Comparison of ENCODE assay signal across 8 cellular contexts in the genomic region with DNA sequence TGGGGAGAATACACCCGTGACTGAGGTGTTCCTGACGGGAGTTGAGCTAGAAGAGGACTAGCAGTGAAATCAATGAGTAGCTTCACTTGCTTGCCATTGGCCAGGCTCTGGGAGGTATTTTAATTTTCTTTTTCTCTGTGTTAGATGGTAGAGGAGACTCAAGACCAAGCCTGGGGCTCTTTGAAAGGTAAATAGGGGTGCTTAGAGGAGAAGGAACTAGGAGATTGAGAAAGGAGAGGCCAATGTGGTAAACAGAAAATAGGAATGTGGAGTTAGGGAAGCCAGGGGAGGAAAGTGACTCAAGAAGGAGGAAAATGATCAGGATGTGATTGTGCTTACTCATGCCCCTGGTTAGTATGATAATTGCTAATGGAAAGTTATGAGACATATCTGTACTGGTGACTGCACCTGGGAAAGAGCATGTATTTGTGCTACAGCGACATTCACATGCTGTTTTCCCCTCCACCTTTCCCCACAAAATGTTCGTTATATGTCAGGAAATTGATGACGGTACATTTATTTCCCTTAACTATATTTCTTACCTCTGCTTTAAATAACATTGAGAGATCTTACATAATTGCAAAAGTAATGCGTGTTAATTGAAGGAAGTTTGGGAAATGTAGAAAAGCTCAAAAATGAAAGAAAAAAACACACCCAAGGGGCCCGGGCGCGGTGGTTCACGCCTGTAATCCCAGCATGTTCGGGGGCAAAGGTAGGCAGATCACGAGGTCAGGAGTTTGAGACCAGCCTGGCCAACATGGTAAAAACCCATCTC. TPM values are rescaled to one million over a fixed set of nuclear protein-coding genes. Genes with fewer than 3 reads are reported as not detected.
A peak's percentile ranks its signal among the peaks of the same experiment; 100 is the strongest.
DNase-seq lines count a peak whose midpoint lies in the region; ATAC-seq, FAIRE-seq and TF ChIP-seq lines count a peak whose summit lies in the region.

No MANE protein-coding gene starts in this region.

- H3K9me3 ChIP-seq in body of pancreas: no peaks in the 10 kb centered on the region
- H3K9me3 ChIP-seq in tibial nerve: no peaks in the 10 kb centered on the region
- no peaks in the 10 kb centered on the region for H3K9me3 ChIP-seq in HepG2 (ENCODE audit: low read length)

- H3K79me2 ChIP-seq in HepG2 (ENCODE audit: insufficient read depth, low read length): no peaks in the 10 kb centered on the region

- no peak overlapping the region for H3K4me2 ChIP-seq in HepG2 (ENCODE audit: low read depth, low read length)

- POLR2A ChIA-PET in HepG2 (lab: Yijun Ruan, JAX): no interaction called here

- TF ChIP-seq CTCF in body of pancreas (IDR thresholded peaks at IDR 0.05) (no peak), tibial nerve (IDR thresholded peaks at IDR 0.05) (no peak), HepG2 (CRISPR knock-in tag; IDR thresholded peaks at IDR 0.05) (no peak)

- H3K36me3 ChIP-seq in body of pancreas (replicated peaks in 1 of 2; ENCODE audit: insufficient read depth in 1 of 2, low read depth in 2 of 2): no peaks in the 10 kb centered on the region
- H3K36me3 ChIP-seq in tibial nerve: no peaks in the 10 kb centered on the region
- H3K36me3 ChIP-seq in HepG2 (replicated peaks in 1 of 2; ENCODE audit: control insufficient read depth in 1 of 2, insufficient read depth in 2 of 2, low read length in 2 of 2): no peaks in the 10 kb centered on the region

- no peak overlapping the region for H3K27ac ChIP-seq in body of pancreas
- no peak overlapping the region for H3K27ac ChIP-seq in tibial nerve
- H3K27ac ChIP-seq in HepG2 (ENCODE audit: extremely low read length, insufficient read depth, low read length): no peak overlapping the region

- H3K27me3 ChIP-seq in body of pancreas (no peaks in the 10 kb centered on the region), tibial nerve (no peaks in the 10 kb centered on the region), HepG2 (ENCODE audit: control insufficient read depth in 1 of 2, insufficient read depth in 2 of 2, low read length in 2 of 2) (no peaks in the 10 kb centered on the region)

- CTCF ChIA-PET in HepG2 (lab: Yijun Ruan, JAX; ENCODE audit: low intra/inter-chr PET ratio, low total read pairs): no interaction called here

- TF ChIP-seq EP300 in tibial nerve (IDR thresholded peaks at IDR 0.05): no peak
- no peak for TF ChIP-seq EP300 in HepG2 (IDR thresholded peaks at IDR 0.05; ENCODE audit: low read depth in 2 of 2, low read length in 2 of 2)
- TF ChIP-seq EP300 in HepG2 (CRISPR knock-in tag; IDR thresholded peaks at IDR 0.05; ENCODE audit: borderline replicate concordance): no peak

- H3K4me1 ChIP-seq in body of pancreas (peaks cover 13% of the 10 kb centered on the region), tibial nerve (no peaks in the 10 kb centered on the region), HepG2 (ENCODE audit: insufficient read depth, low read length) (peaks cover 14% of the 10 kb centered on the region)

- intact Hi-C loops in Right ventricle myocardium inferior (cut with DNase I) (no loop called here), body of pancreas (cut with DNase I) (no loop called here), HepG2 (cut with micrococcal nuclease; ENCODE audit: unreplicated experiment) (no loop called here)

- WGBS in body of pancreas, 2 donors: 68 to 87% methylated on average over 11 to 12 of the region's 12 CpGs
- 69 to 75% methylated on average over 12 of the region's 12 CpGs for WGBS in tibial nerve, 2 donors
- 60% methylated on average over 12 of the region's 12 CpGs for WGBS in HepG2 (ENCODE audit: low lambda C conversion rate)

- H3K4me3 ChIP-seq in body of pancreas: no peak overlapping the region
- no peak overlapping the region for H3K4me3 ChIP-seq in tibial nerve
- no peak overlapping the region for H3K4me3 ChIP-seq in HepG2 (replicated peaks in 1 of 3; ENCODE audit: insufficient read depth in 1 of 3, low read depth in 2 of 3, low read length in 3 of 3)

- FAIRE-seq in HepG2 (lab: Jason Lieb, UNC): no peak

- in situ Hi-C loops in HepG2 (cut with HindIII; ENCODE audit: extremely low pct_ligation_motif_present, low pct_unique_long_range_greater_than_20kb): no loop called here

- DNase-seq in GM03348 (ENCODE audit: low spot score): peak; percentile 65
- peak; percentile 23 for DNase-seq in RPMI7951 (ENCODE audit: low read depth)
- no peak for DNase-seq in Right ventricle myocardium inferior (ENCODE audit: missing footprints)
- DNase-seq in body of pancreas: no peak
- DNase-seq in tibial nerve (ENCODE audit: low spot score in 2 of 2): no peak
- DNase-seq in HepG2 (ENCODE audit: low spot score): no peak

- H3K9ac ChIP-seq in HepG2 (ENCODE audit: insufficient read depth, low read depth, low read length): no peak overlapping the region

- no TSS peak for BruUV-seq in HepG2 (replicated peaks; lab: Mats Ljungman, UMichigan)

- TF ChIP-seq RAD21 in HepG2 (CRISPR knock-in tag; IDR thresholded peaks at IDR 0.05): no peak

- ATAC-seq in GM21825 (IDR thresholded peaks at IDR 0.05; ENCODE audit: unreplicated experiment) (peak; percentile 52), esophagus mucosa (peak; percentile 48), Right ventricle myocardium inferior (no peak), body of pancreas (no peak), HepG2 (no peak)

- H2AFZ ChIP-seq in HepG2 (ENCODE audit: low read length): no peak overlapping the region

- no peak for TF ChIP-seq POLR2A in body of pancreas (IDR thresholded peaks at IDR 0.05)
- TF ChIP-seq POLR2A in tibial nerve (IDR thresholded peaks at IDR 0.05): no peak
- TF ChIP-seq POLR2A in HepG2 (IDR thresholded peaks at IDR 0.05; ENCODE audit: insufficient read depth in 1 of 2, low read depth in 2 of 2, low read length in 2 of 2): no peak

- no peaks in the 10 kb centered on the region for H4K20me1 ChIP-seq in HepG2 (ENCODE audit: insufficient read depth, low read length)

TF ChIP-seq in HepG2, 621 proteins besides CTCF, POLR2A, EP300 and RAD21:
- TF ChIP-seq, protein P1, sequence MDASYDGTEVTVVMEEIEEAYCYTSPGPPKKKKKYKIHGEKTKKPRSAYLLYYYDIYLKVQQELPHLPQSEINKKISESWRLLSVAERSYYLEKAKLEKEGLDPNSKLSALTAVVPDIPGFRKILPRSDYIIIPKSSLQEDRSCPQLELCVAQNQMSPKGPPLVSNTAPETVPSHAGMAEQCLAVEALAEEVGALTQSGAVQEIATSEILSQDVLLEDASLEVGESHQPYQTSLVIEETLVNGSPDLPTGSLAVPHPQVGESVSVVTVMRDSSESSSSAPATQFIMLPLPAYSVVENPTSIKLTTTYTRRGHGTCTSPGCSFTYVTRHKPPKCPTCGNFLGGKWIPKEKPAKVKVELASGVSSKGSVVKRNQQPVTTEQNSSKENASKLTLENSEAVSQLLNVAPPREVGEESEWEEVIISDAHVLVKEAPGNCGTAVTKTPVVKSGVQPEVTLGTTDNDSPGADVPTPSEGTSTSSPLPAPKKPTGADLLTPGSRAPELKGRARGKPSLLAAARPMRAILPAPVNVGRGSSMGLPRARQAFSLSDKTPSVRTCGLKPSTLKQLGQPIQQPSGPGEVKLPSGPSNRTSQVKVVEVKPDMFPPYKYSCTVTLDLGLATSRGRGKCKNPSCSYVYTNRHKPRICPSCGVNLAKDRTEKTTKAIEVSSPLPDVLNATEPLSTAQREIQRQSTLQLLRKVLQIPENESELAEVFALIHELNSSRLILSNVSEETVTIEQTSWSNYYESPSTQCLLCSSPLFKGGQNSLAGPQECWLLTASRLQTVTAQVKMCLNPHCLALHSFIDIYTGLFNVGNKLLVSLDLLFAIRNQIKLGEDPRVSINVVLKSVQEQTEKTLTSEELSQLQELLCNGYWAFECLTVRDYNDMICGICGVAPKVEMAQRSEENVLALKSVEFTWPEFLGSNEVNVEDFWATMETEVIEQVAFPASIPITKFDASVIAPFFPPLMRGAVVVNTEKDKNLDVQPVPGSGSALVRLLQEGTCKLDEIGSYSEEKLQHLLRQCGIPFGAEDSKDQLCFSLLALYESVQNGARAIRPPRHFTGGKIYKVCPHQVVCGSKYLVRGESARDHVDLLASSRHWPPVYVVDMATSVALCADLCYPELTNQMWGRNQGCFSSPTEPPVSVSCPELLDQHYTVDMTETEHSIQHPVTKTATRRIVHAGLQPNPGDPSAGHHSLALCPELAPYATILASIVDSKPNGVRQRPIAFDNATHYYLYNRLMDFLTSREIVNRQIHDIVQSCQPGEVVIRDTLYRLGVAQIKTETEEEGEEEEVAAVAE (CRISPR knock-in tag; IDR thresholded peaks at IDR 0.05; ENCODE audit: borderline replicate concordance): no peak
- TF ChIP-seq EED (CRISPR knock-in tag; IDR thresholded peaks at IDR 0.05): no peak
- no peak for TF ChIP-seq ONECUT2 (CRISPR knock-in tag; IDR thresholded peaks at IDR 0.05)
- peak in 1 of 2 experiments; percentile 50; a peak in 3 of 4 replicates for TF ChIP-seq MAFK (conservative IDR thresholded peaks at IDR 0.05 in 1 of 2, IDR thresholded peaks at IDR 0.05 in 1 of 2; ENCODE audit: low read length in 2 of 2)

RNA-seq across cellular contexts. Expression of a gene that starts 16.9 kb away (rescaled TPM):
- total RNA-seq in RPMI7951 (2014; rRNA removed; shearing (Covaris generic)): 11.6 and 12.5 TPM in 2 replicates
- 41.1 TPM for total RNA-seq in esophagus mucosa
- total RNA-seq in Right ventricle myocardium inferior: 16.9 TPM
- total RNA-seq in body of pancreas: 10 to 100 TPM; 50.1 to 59.9 TPM
- total RNA-seq in tibial nerve: 10 to 100 TPM; 35.4 to 43.1 (median 38.0) TPM
- 37.2 and 67.1 TPM in 2 replicates for total RNA-seq in HepG2 (2016; rRNA removed; fragmentation: Illumina TruSeq; extraction: Trizol)
- 13.5 and 14.5 TPM in 2 replicates for total RNA-seq in HepG2 (2016; cell fraction: cytosol; rRNA removed; fragmentation: Illumina TruSeq; extraction: Trizol; ENCODE audit: low read depth)
- total RNA-seq in HepG2 (2016; cell fraction: insoluble cytoplasmic fraction; rRNA removed; fragmentation: Illumina TruSeq; extraction: Trizol): 36.8 and 61.9 TPM in 2 replicates
- total RNA-seq in HepG2 (2016; cell fraction: membrane; rRNA removed; fragmentation: Illumina TruSeq; extraction: Trizol): 13.6 and 15.8 TPM in 2 replicates
- total RNA-seq in HepG2 (2016; cell fraction: nucleus; rRNA removed; fragmentation: Illumina TruSeq; extraction: Trizol): 75.4 and 80.4 TPM in 2 replicates
- polyA plus RNA-seq in HepG2 (2011; rRNA removed): 18.5 and 21.0 TPM in 2 replicates
- polyA plus RNA-seq in HepG2 (2011; cell fraction: cytosol; rRNA removed): 20.5 and 24.1 TPM in 2 replicates
- polyA plus RNA-seq in HepG2 (2011; cell fraction: nucleus; rRNA removed): 14.7 and 16.7 TPM in 2 replicates
- 22.3 and 23.6 TPM in 2 replicates for polyA plus RNA-seq in HepG2 (2012)
- 0.95 and 1.0 TPM in 2 replicates for polyA plus RNA-seq in HepG2 (2016; cell fraction: cytosol; fragmentation: Illumina TruSeq; extraction: Trizol; ENCODE audit: low read depth)
- 38.5 and 39.8 TPM in 2 replicates for polyA plus RNA-seq in HepG2 (2016; cell fraction: insoluble cytoplasmic fraction; fragmentation: Illumina TruSeq; extraction: Trizol; ENCODE audit: low read depth)
- polyA plus RNA-seq in HepG2 (2016; cell fraction: membrane; fragmentation: Illumina TruSeq; extraction: Trizol; ENCODE audit: low read depth): 3.2 and 4.8 TPM in 2 replicates
- 21.6 and 21.9 TPM in 2 replicates for polyA plus RNA-seq in HepG2 (2016; cell fraction: nucleus; fragmentation: Illumina TruSeq; extraction: Trizol; ENCODE audit: insufficient read depth, low read depth)
- polyA minus RNA-seq in HepG2 (2011; rRNA and poly(A)+ RNA removed; ENCODE audit: low replicate concordance): 85.2 TPM in 2 replicates
- 45.2 and 56.0 TPM in 2 replicates for polyA minus RNA-seq in HepG2 (2011; cell fraction: cytosol; rRNA and poly(A)+ RNA removed)
- 224 and 240 TPM in 2 replicates for polyA minus RNA-seq in HepG2 (2011; cell fraction: nucleus; rRNA and poly(A)+ RNA removed)

Comparison
In these comparisons a context has a peak if more than half of its experiments do, and no peak if none do; other contexts are left out.
1. DNase-seq: peak in GM03348 (single experiment) and RPMI7951 (single experiment); none in Right ventricle myocardium inferior (single experiment), body of pancreas (0 of 4), tibial nerve (0 of 2) and HepG2 (single experiment).
2. ATAC-seq: peak in GM21825 (single experiment) and esophagus mucosa (single experiment); none in Right ventricle myocardium inferior (single experiment), body of pancreas (single experiment) and HepG2 (single experiment).